In genomic region chr5:148730272-148730954, GRCh38 we compare ENCODE assay signal across 12 cellular contexts.
DNase-seq lines count a peak whose midpoint lies in the region; ATAC-seq and TF ChIP-seq lines count a peak whose summit lies in the region.
"Had no signal": no experiment of that assay in that cellular context is flagged by ENCODE, and none has a peak within 500 bp of the region (broad histone marks: within the 10 kb centered on the region; RNA-seq: fewer than 3 reads in every experiment).

No MANE protein-coding gene starts in this region.

- no peak for TF ChIP-seq POLR2A in esophagus muscularis mucosa (IDR thresholded peaks at IDR 0.05; ENCODE audit: low read depth)

- no peak for DNase-seq in stimulated activated naive CD8-positive, alpha-beta T cell treated with anti-CD3 and anti-CD28 coated beads, Interleukin-15, amount 100 ng/mL, for 72 hours
- no peak for DNase-seq in stimulated activated naive CD8-positive, alpha-beta T cell treated with anti-CD3 and anti-CD28 coated beads, Interleukin-15, Interleukin-2, amounts not matched to agents 100 U/mL and 50 U/mL, for 24 hours
- no peak for DNase-seq in WTC11 (ENCODE audit: low spot score)
- no peak for DNase-seq in heart right ventricle
- DNase-seq in NCI-H2196 (lab: John Stamatoyannopoulos, UW; ENCODE audit: unreplicated experiment), result no peak
- no peak for DNase-seq in esophagus muscularis mucosa (ENCODE audit: extremely low spot score)
- no peak for DNase-seq in iPS-NIHi7 (ENCODE audit: extremely low spot score)

- H3K4me1 Mint-ChIP-seq in stimulated activated naive CD8-positive, alpha-beta T cell treated with anti-CD3 and anti-CD28 coated beads, Interleukin-15, amount 100 ng/mL, for 72 hours, result peaks cover 13% of the 10 kb centered on the region
- peaks cover 18% of the 10 kb centered on the region for H3K4me1 Mint-ChIP-seq in WTC11
- H3K4me1 Mint-ChIP-seq: nephron progenitor cell had no signal

- peak; percentile 8 for ATAC-seq in stimulated activated naive CD8-positive, alpha-beta T cell treated with anti-CD3 and anti-CD28 coated beads, Interleukin-15, amount 100 ng/mL, for 72 hours
- no peak for ATAC-seq in stimulated activated naive CD8-positive, alpha-beta T cell treated with anti-CD3 and anti-CD28 coated beads, Interleukin-15, Interleukin-2, amounts not matched to agents 100 U/mL and 50 U/mL, for 24 hours
- ATAC-seq in WTC11, result peak; percentile 10; the same call in 1 of the 2 replicates
- ATAC-seq in heart right ventricle, result peak in 6 of 8 donors; percentile 7 to 46 (median 22)
- ATAC-seq in GM18867 (IDR thresholded peaks at IDR 0.05; ENCODE audit: unreplicated experiment), result no peak

- no peaks in the 10 kb centered on the region for H3K36me3 Mint-ChIP-seq in WTC11

- H3K27me3 Mint-ChIP-seq in stimulated activated naive CD8-positive, alpha-beta T cell treated with anti-CD3 and anti-CD28 coated beads, Interleukin-15, amount 100 ng/mL, for 72 hours, result peaks cover 28% of the 10 kb centered on the region
- no peaks in the 10 kb centered on the region; the same call in 1 of the 2 replicates for H3K27me3 Mint-ChIP-seq in WTC11 (ENCODE audit: low read depth)

- H3K36me3 ChIP-seq in heart right ventricle (no peaks in the 10 kb centered on the region), esophagus muscularis mucosa (no peaks in the 10 kb centered on the region)
- H3K36me3 ChIP-seq: BE2C had no signal

- intact Hi-C loops in heart right ventricle (cut with DNase I) (loop anchor here in 9 of 10 donors (2.0 to 10.0 kb wide), 18 partner anchors 232 to 553 kb away; no protein-coding TSS in a partner anchor), esophagus muscularis mucosa (cut with DNase I) (loop anchor here (1.0 to 5.0 kb wide), 5 partner anchors 267 to 873 kb away; no protein-coding TSS in a partner anchor)

- POLR2A ChIA-PET in WTC11 (lab: Charles Lee), result interaction anchor here (0.6 to 1.0 kb wide), 2 partner anchors 333 to 462 kb away, joined by 3 read pairs; no protein-coding TSS in a partner anchor

- no peak overlapping the region for H3K4me3 Mint-ChIP-seq in stimulated activated naive CD8-positive, alpha-beta T cell treated with anti-CD3 and anti-CD28 coated beads, Interleukin-15, amount 100 ng/mL, for 72 hours
- no peak overlapping the region for H3K4me3 Mint-ChIP-seq in WTC11
- H3K4me3 Mint-ChIP-seq: activated T-cell treated with anti-CD3 and anti-CD28 coated beads, Interleukin-2, amount 50 U/mL, for 24 hours; dendritic cell treated with granulocyte-macrophage colony-stimulating factor and Interleukin-4, amounts not matched to agents 40 ng/mL and 50 ng/mL, for 4 days; nephron progenitor cell had no signal

- 62 to 63% methylated on average over 7 of the region's 7 CpGs for WGBS in heart right ventricle, 2 donors
- WGBS in esophagus muscularis mucosa, result 70% methylated on average over 7 of the region's 7 CpGs

- no peaks in the 10 kb centered on the region for H3K27me3 ChIP-seq in heart right ventricle
- no peaks in the 10 kb centered on the region for H3K27me3 ChIP-seq in esophagus muscularis mucosa
- H3K27me3 ChIP-seq: BE2C had no signal

- H3K9me3 ChIP-seq in heart right ventricle (no peaks in the 10 kb centered on the region), esophagus muscularis mucosa (no peaks in the 10 kb centered on the region)
- H3K9me3 ChIP-seq: BE2C had no signal

- CTCF ChIA-PET in WTC11 (lab: Charles Lee), result interaction anchor here (0.6 to 4.5 kb wide), 114 partner anchors 8 to 783 kb away, joined by 3 to 97 read pairs (median 5); partner anchors contain the start of genes ADRB2 and SH3TC2

- TF ChIP-seq EP300 in esophagus muscularis mucosa (IDR thresholded peaks at IDR 0.05), result no peak

- no peak overlapping the region for H3K27ac Mint-ChIP-seq in stimulated activated naive CD8-positive, alpha-beta T cell treated with anti-CD3 and anti-CD28 coated beads, Interleukin-15, amount 100 ng/mL, for 72 hours
- no peak overlapping the region for H3K27ac Mint-ChIP-seq in WTC11
- H3K27ac Mint-ChIP-seq: activated T-cell treated with anti-CD3 and anti-CD28 coated beads, Interleukin-2, amount 50 U/mL, for 24 hours; dendritic cell treated with granulocyte-macrophage colony-stimulating factor and Interleukin-4, amounts not matched to agents 40 ng/mL and 50 ng/mL, for 4 days; nephron progenitor cell had no signal

- TF ChIP-seq CTCF in WTC11 (IDR thresholded peaks at IDR 0.05) (no peak), heart right ventricle (IDR thresholded peaks at IDR 0.05) (no peak), esophagus muscularis mucosa (IDR thresholded peaks at IDR 0.05) (no peak)

- H3K4me1 ChIP-seq in heart right ventricle, result peaks cover 0 to 27% (median 6%) of the 10 kb centered on the region in 9 donors
- peaks cover 0 to 23% (median 17%) of the 10 kb centered on the region in 4 donors for H3K4me1 ChIP-seq in esophagus muscularis mucosa

- H3K9me3 Mint-ChIP-seq in stimulated activated naive CD8-positive, alpha-beta T cell treated with anti-CD3 and anti-CD28 coated beads, Interleukin-15, amount 100 ng/mL, for 72 hours, result no peaks in the 10 kb centered on the region
- H3K9me3 Mint-ChIP-seq in WTC11, result no peaks in the 10 kb centered on the region
- H3K9me3 Mint-ChIP-seq: activated T-cell treated with anti-CD3 and anti-CD28 coated beads, Interleukin-2, amount 50 U/mL, for 24 hours; dendritic cell treated with granulocyte-macrophage colony-stimulating factor and Interleukin-4, amounts not matched to agents 40 ng/mL and 50 ng/mL, for 4 days; nephron progenitor cell had no signal

- H3K4me3 ChIP-seq in heart right ventricle, result no peak overlapping the region
- H3K4me3 ChIP-seq in esophagus muscularis mucosa, result no peak overlapping the region

- H3K27ac ChIP-seq in heart right ventricle (peak overlapping the region in 1 of 10 donors; percentile 3), esophagus muscularis mucosa (replicated peaks in 1 of 4) (no peak overlapping the region)

TF ChIP-seq in WTC11, 78 proteins besides CTCF, POLR2A, EP300 and RAD21 (continues in another document):
- TF ChIP-seq FOXP4 (CRISPR knock-in tag; IDR thresholded peaks at IDR 0.05) (no peak), CBFB (CRISPR knock-in tag; IDR thresholded peaks at IDR 0.05; ENCODE audit: low read depth) (no peak), PRRX2 (CRISPR knock-in tag; IDR thresholded peaks at IDR 0.05) (no peak), AR (CRISPR knock-in tag; IDR thresholded peaks at IDR 0.05) (no peak), NFE2L1 (CRISPR knock-in tag; IDR thresholded peaks at IDR 0.05) (no peak), GRHL2 (CRISPR knock-in tag; IDR thresholded peaks at IDR 0.05; ENCODE audit: insufficient replicate concordance, severe bottlenecking) (no peak), TEAD4 (CRISPR knock-in tag; IDR thresholded peaks at IDR 0.05) (no peak)

Comparison
In these comparisons a context has a peak if more than half of its experiments do, and no peak if none do; other contexts are left out.
1. ATAC-seq: peak in stimulated activated naive CD8-positive, alpha-beta T cell treated with anti-CD3 and anti-CD28 coated beads, Interleukin-15, amount 100 ng/mL, for 72 hours (single experiment), WTC11 (single experiment) and heart right ventricle (6 of 8); none in stimulated activated naive CD8-positive, alpha-beta T cell treated with anti-CD3 and anti-CD28 coated beads, Interleukin-15, Interleukin-2, amounts not matched to agents 100 U/mL and 50 U/mL, for 24 hours (single experiment) and GM18867 (single experiment).